Comparison of ENCODE assay signal across 18 cellular contexts in genomic region chr7:80830584-80831319, GRCh38.
DNase-seq lines count a peak whose midpoint lies in the region.
"Had no signal": no experiment of that assay in that cellular context is flagged by ENCODE, and none has a peak within 500 bp of the region (broad histone marks: within the 10 kb centered on the region; RNA-seq: fewer than 3 reads in every experiment).

No MANE protein-coding gene starts in this region.

- peak overlapping the region in 1 of 5 donors; percentile 25 for H3K9ac ChIP-seq in subcutaneous abdominal adipose tissue (ENCODE audit: low read length in 5 of 5)

- peak overlapping the region; percentile 5 for H3K27ac ChIP-seq in subcutaneous abdominal adipose tissue (ENCODE audit: low read depth, low read length)
- H3K27ac ChIP-seq in CD8-positive, alpha-beta memory T cell (ENCODE audit: low read depth, low read length): no peak overlapping the region
- H3K27ac ChIP-seq: 22Rv1, prostate gland had no signal

- DNase-seq in DMS53 (lab: John Stamatoyannopoulos, UW) (peak; percentile 29), DMS53 treated with DMSO at 0.1 percent for 48 hours (lab: John Stamatoyannopoulos, UW; ENCODE audit: unreplicated experiment) (no peak), amniotic epithelial cell (ENCODE audit: low read depth) (peak; percentile 88), iris pigment epithelial cell (ENCODE audit: low read depth) (peak; percentile 86)
- DNase-seq in stimulated activated CD4-positive, alpha-beta T cell treated with anti-CD3 and anti-CD28 coated beads, Interleukin-12 subunit alpha, Interleukin-12 subunit beta, amount 100 ng/mL, for 4 hours: no peak
- no peak for DNase-seq in CD8-positive, alpha-beta memory T cell
- DNase-seq in activated T-cell treated with anti-CD3 and anti-CD28 coated beads, Interleukin-2, amount 50 U/mL, for 24 hours: no peak
- DNase-seq: activated effector memory CD4-positive, alpha-beta T cell treated with Interleukin-2 at 50 U/mL for 16 hours; CD4-positive, alpha-beta memory T cell; kidney; MG63; NCI-H2171; stimulated activated CD4-positive, alpha-beta T cell treated with anti-CD3 and anti-CD28 coated beads, Interleukin-2, amount 100 ng/mL, for 48 hours; SW 1271 had no signal

- H3K36me3 Mint-ChIP-seq in CD8-positive, alpha-beta memory T cell: no peaks in the 10 kb centered on the region
- no peaks in the 10 kb centered on the region for H3K36me3 Mint-ChIP-seq in activated T-cell treated with anti-CD3 and anti-CD28 coated beads, Interleukin-2, amount 50 U/mL, for 24 hours (ENCODE audit: low read depth)
- H3K36me3 Mint-ChIP-seq: CD4-positive, alpha-beta memory T cell had no signal

- H3K9me3 ChIP-seq in subcutaneous abdominal adipose tissue (ENCODE audit: control insufficient read depth in 5 of 5, low read length in 5 of 5): no peaks in the 10 kb centered on the region
- H3K9me3 ChIP-seq in CD8-positive, alpha-beta memory T cell (ENCODE audit: low read length): no peaks in the 10 kb centered on the region
- H3K9me3 ChIP-seq: MG63, prostate gland, tibial nerve had no signal

- no peak overlapping the region for H3K4me3 ChIP-seq in subcutaneous abdominal adipose tissue (ENCODE audit: low read depth in 1 of 5, low read length in 5 of 5)
- H3K4me3 ChIP-seq in CD8-positive, alpha-beta memory T cell (ENCODE audit: low read length): no peak overlapping the region
- H3K4me3 ChIP-seq: MG63, prostate gland, tibial nerve had no signal

- no peak overlapping the region for H3K27ac Mint-ChIP-seq in CD8-positive, alpha-beta memory T cell
- H3K27ac Mint-ChIP-seq in activated T-cell treated with anti-CD3 and anti-CD28 coated beads, Interleukin-2, amount 50 U/mL, for 24 hours: no peak overlapping the region

- CTCF ChIA-PET in CD8-positive, alpha-beta memory T cell (lab: Charles Lee): no interaction called here

- H3K36me3 ChIP-seq in subcutaneous abdominal adipose tissue (ENCODE audit: control insufficient read depth in 5 of 5, insufficient read depth in 5 of 5, low read length in 5 of 5): peaks cover 0 to 3% (median 0%) of the 10 kb centered on the region in 5 donors
- H3K36me3 ChIP-seq in CD8-positive, alpha-beta memory T cell (ENCODE audit: insufficient read depth, low read length): no peaks in the 10 kb centered on the region
- H3K36me3 ChIP-seq: prostate gland, tibial nerve had no signal

- no peak overlapping the region for H3K4me3 Mint-ChIP-seq in CD8-positive, alpha-beta memory T cell
- H3K4me3 Mint-ChIP-seq in activated T-cell treated with anti-CD3 and anti-CD28 coated beads, Interleukin-2, amount 50 U/mL, for 24 hours: no peak overlapping the region
- H3K4me3 Mint-ChIP-seq: CD4-positive, alpha-beta memory T cell had no signal

- no peaks in the 10 kb centered on the region for H3K4me1 Mint-ChIP-seq in CD8-positive, alpha-beta memory T cell
- no peaks in the 10 kb centered on the region for H3K4me1 Mint-ChIP-seq in activated T-cell treated with anti-CD3 and anti-CD28 coated beads, Interleukin-2, amount 50 U/mL, for 24 hours (ENCODE audit: low read depth)
- H3K4me1 Mint-ChIP-seq: CD4-positive, alpha-beta memory T cell had no signal

- no peaks in the 10 kb centered on the region for H3K27me3 ChIP-seq in subcutaneous abdominal adipose tissue (ENCODE audit: control insufficient read depth in 5 of 5, insufficient read depth in 4 of 5, low read length in 5 of 5)
- H3K27me3 ChIP-seq in CD8-positive, alpha-beta memory T cell (ENCODE audit: insufficient read depth, low read length, poor library complexity, severe bottlenecking): no peaks in the 10 kb centered on the region
- H3K27me3 ChIP-seq: MG63, tibial nerve had no signal

- H3K4me1 ChIP-seq in subcutaneous abdominal adipose tissue (ENCODE audit: control insufficient read depth in 5 of 5, insufficient read depth in 5 of 5, low read length in 5 of 5): peaks cover 0 to 41% (median 19%) of the 10 kb centered on the region in 5 donors
- H3K4me1 ChIP-seq in CD8-positive, alpha-beta memory T cell (ENCODE audit: insufficient read depth, low read length): no peaks in the 10 kb centered on the region
- H3K4me1 ChIP-seq: prostate gland had no signal

- no peaks in the 10 kb centered on the region for H3K27me3 Mint-ChIP-seq in CD8-positive, alpha-beta memory T cell
- no peaks in the 10 kb centered on the region for H3K27me3 Mint-ChIP-seq in activated T-cell treated with anti-CD3 and anti-CD28 coated beads, Interleukin-2, amount 50 U/mL, for 24 hours
- H3K27me3 Mint-ChIP-seq: CD4-positive, alpha-beta memory T cell had no signal

- POLR2A ChIA-PET in CD8-positive, alpha-beta memory T cell (lab: Charles Lee): no interaction called here

- H3K9me3 Mint-ChIP-seq in CD8-positive, alpha-beta memory T cell: peaks cover 4 to 9% (median 5%) of the 10 kb centered on the region in 5 donors
- H3K9me3 Mint-ChIP-seq in activated T-cell treated with anti-CD3 and anti-CD28 coated beads, Interleukin-2, amount 50 U/mL, for 24 hours: no peaks in the 10 kb centered on the region

Comparison
In these comparisons a context has a peak if more than half of its experiments do, and no peak if none do; other contexts are left out.
1. DNase-seq: peak in DMS53 (single experiment), amniotic epithelial cell (single experiment) and iris pigment epithelial cell (single experiment); none in DMS53 treated with DMSO at 0.1 percent for 48 hours (single experiment), stimulated activated CD4-positive, alpha-beta T cell treated with anti-CD3 and anti-CD28 coated beads, Interleukin-12 subunit alpha, Interleukin-12 subunit beta, amount 100 ng/mL, for 4 hours (single experiment), CD8-positive, alpha-beta memory T cell (0 of 5) and activated T-cell treated with anti-CD3 and anti-CD28 coated beads, Interleukin-2, amount 50 U/mL, for 24 hours (single experiment).